Comparison of ENCODE assay signal across 2 cellular contexts in the genomic region with DNA sequence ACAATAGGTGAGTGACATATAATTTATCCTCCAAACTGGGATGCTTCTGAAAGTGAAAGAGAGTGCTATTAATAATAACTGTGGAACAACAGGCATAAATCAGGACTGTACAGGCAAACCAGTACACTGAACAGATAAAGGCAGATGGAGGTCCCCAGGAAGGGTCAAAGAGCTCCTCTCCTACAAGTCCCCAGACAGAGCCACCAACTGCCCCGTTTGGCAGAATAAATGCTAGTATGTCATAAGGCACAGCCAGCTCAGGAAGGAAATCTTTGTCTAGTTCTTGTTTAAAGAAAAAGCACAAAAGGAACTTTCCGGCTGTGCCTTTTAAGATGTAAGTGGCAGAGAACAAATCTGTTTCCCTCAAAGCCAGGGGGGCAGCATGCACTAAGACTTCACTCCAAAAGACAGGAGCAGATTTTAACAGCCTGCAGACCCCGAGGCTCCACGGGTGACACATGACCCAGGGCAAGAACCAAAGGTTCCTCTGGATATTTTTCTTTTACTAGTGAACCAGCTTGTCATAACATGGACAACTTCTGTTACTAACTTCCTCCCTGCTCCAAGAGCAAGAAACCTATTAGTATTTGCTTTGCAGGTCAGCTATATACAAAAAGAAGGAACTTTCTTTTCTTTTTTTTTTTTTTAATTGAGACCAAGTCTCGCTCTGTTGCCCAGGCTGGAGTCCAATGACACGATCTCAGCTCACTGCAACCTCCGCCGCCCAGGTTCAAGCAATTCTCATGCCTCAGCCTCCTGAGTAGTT.
TF ChIP-seq lines count a peak whose summit lies in the region.

No MANE protein-coding gene starts in this region.

TF ChIP-seq in SK-N-SH, 30 proteins besides CTCF, POLR2A, EP300 and RAD21:
- TF ChIP-seq, protein P1, sequence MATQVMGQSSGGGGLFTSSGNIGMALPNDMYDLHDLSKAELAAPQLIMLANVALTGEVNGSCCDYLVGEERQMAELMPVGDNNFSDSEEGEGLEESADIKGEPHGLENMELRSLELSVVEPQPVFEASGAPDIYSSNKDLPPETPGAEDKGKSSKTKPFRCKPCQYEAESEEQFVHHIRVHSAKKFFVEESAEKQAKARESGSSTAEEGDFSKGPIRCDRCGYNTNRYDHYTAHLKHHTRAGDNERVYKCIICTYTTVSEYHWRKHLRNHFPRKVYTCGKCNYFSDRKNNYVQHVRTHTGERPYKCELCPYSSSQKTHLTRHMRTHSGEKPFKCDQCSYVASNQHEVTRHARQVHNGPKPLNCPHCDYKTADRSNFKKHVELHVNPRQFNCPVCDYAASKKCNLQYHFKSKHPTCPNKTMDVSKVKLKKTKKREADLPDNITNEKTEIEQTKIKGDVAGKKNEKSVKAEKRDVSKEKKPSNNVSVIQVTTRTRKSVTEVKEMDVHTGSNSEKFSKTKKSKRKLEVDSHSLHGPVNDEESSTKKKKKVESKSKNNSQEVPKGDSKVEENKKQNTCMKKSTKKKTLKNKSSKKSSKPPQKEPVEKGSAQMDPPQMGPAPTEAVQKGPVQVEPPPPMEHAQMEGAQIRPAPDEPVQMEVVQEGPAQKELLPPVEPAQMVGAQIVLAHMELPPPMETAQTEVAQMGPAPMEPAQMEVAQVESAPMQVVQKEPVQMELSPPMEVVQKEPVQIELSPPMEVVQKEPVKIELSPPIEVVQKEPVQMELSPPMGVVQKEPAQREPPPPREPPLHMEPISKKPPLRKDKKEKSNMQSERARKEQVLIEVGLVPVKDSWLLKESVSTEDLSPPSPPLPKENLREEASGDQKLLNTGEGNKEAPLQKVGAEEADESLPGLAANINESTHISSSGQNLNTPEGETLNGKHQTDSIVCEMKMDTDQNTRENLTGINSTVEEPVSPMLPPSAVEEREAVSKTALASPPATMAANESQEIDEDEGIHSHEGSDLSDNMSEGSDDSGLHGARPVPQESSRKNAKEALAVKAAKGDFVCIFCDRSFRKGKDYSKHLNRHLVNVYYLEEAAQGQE (IDR thresholded peaks at IDR 0.05; ENCODE audit: low read depth, low read length), result no peak
- TF ChIP-seq, protein P2, sequence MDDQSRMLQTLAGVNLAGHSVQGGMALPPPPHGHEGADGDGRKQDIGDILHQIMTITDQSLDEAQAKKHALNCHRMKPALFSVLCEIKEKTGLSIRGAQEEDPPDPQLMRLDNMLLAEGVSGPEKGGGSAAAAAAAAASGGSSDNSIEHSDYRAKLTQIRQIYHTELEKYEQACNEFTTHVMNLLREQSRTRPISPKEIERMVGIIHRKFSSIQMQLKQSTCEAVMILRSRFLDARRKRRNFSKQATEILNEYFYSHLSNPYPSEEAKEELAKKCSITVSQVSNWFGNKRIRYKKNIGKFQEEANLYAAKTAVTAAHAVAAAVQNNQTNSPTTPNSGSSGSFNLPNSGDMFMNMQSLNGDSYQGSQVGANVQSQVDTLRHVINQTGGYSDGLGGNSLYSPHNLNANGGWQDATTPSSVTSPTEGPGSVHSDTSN (IDR thresholded peaks at IDR 0.05), result no peak
- TF ChIP-seq CHD2 (IDR thresholded peaks at IDR 0.05; ENCODE audit: low read length, partially characterized antibody) (no peak), TEAD4 (IDR thresholded peaks at IDR 0.05; ENCODE audit: borderline replicate concordance, insufficient read depth) (no peak), JUND (IDR thresholded peaks at IDR 0.05) (no peak), SIN3A (IDR thresholded peaks at IDR 0.05; ENCODE audit: borderline replicate concordance, low read depth, low read length) (no peak), FOXJ3 (CRISPR knock-in tag; IDR thresholded peaks at IDR 0.05) (no peak), NRF1 (IDR thresholded peaks at IDR 0.05; ENCODE audit: low read depth, low read length) (no peak), MEF2A (IDR thresholded peaks at IDR 0.05; ENCODE audit: borderline replicate concordance, low read depth) (no peak), POLR2AphosphoS5 (IDR thresholded peaks at IDR 0.05; ENCODE audit: low read depth, low read length) (no peak; the same call in 1 of the 2 replicates), GABPA (IDR thresholded peaks at IDR 0.05; ENCODE audit: low read depth) (no peak), RXRA (IDR thresholded peaks at IDR 0.05; ENCODE audit: borderline replicate concordance, low read depth) (no peak), RFX5 (IDR thresholded peaks at IDR 0.05; ENCODE audit: low read length) (no peak), YY1 (IDR thresholded peaks at IDR 0.05; ENCODE audit: low read depth) (no peak), NFIC (IDR thresholded peaks at IDR 0.05; ENCODE audit: borderline replicate concordance) (no peak)
- TF ChIP-seq, protein P3, sequence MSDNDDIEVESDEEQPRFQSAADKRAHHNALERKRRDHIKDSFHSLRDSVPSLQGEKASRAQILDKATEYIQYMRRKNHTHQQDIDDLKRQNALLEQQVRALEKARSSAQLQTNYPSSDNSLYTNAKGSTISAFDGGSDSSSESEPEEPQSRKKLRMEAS (IDR thresholded peaks at IDR 0.05; ENCODE audit: low read depth), result no peak
- TF ChIP-seq, protein P4, sequence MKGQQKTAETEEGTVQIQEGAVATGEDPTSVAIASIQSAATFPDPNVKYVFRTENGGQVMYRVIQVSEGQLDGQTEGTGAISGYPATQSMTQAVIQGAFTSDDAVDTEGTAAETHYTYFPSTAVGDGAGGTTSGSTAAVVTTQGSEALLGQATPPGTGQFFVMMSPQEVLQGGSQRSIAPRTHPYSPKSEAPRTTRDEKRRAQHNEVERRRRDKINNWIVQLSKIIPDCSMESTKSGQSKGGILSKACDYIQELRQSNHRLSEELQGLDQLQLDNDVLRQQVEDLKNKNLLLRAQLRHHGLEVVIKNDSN (IDR thresholded peaks at IDR 0.05; ENCODE audit: borderline replicate concordance, low read depth), result no peak
- TF ChIP-seq, protein P5, sequence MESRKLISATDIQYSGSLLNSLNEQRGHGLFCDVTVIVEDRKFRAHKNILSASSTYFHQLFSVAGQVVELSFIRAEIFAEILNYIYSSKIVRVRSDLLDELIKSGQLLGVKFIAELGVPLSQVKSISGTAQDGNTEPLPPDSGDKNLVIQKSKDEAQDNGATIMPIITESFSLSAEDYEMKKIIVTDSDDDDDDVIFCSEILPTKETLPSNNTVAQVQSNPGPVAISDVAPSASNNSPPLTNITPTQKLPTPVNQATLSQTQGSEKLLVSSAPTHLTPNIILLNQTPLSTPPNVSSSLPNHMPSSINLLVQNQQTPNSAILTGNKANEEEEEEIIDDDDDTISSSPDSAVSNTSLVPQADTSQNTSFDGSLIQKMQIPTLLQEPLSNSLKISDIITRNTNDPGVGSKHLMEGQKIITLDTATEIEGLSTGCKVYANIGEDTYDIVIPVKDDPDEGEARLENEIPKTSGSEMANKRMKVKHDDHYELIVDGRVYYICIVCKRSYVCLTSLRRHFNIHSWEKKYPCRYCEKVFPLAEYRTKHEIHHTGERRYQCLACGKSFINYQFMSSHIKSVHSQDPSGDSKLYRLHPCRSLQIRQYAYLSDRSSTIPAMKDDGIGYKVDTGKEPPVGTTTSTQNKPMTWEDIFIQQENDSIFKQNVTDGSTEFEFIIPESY (IDR thresholded peaks at IDR 0.05; ENCODE audit: borderline replicate concordance, low read depth), result no peak
- TF ChIP-seq, protein P6, sequence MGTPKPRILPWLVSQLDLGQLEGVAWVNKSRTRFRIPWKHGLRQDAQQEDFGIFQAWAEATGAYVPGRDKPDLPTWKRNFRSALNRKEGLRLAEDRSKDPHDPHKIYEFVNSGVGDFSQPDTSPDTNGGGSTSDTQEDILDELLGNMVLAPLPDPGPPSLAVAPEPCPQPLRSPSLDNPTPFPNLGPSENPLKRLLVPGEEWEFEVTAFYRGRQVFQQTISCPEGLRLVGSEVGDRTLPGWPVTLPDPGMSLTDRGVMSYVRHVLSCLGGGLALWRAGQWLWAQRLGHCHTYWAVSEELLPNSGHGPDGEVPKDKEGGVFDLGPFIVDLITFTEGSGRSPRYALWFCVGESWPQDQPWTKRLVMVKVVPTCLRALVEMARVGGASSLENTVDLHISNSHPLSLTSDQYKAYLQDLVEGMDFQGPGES (IDR thresholded peaks at IDR 0.05; ENCODE audit: low read depth, low read length), result no peak

TF ChIP-seq in SK-N-SH treated with all-trans-retinoic acid at 6 μM for 48 hours, 23 proteins besides CTCF, POLR2A, EP300 and RAD21 (continued from another document):
- TF ChIP-seq, protein P7, sequence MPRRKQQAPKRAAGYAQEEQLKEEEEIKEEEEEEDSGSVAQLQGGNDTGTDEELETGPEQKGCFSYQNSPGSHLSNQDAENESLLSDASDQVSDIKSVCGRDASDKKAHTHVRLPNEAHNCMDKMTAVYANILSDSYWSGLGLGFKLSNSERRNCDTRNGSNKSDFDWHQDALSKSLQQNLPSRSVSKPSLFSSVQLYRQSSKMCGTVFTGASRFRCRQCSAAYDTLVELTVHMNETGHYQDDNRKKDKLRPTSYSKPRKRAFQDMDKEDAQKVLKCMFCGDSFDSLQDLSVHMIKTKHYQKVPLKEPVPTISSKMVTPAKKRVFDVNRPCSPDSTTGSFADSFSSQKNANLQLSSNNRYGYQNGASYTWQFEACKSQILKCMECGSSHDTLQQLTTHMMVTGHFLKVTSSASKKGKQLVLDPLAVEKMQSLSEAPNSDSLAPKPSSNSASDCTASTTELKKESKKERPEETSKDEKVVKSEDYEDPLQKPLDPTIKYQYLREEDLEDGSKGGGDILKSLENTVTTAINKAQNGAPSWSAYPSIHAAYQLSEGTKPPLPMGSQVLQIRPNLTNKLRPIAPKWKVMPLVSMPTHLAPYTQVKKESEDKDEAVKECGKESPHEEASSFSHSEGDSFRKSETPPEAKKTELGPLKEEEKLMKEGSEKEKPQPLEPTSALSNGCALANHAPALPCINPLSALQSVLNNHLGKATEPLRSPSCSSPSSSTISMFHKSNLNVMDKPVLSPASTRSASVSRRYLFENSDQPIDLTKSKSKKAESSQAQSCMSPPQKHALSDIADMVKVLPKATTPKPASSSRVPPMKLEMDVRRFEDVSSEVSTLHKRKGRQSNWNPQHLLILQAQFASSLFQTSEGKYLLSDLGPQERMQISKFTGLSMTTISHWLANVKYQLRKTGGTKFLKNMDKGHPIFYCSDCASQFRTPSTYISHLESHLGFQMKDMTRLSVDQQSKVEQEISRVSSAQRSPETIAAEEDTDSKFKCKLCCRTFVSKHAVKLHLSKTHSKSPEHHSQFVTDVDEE (CRISPR knock-in tag; IDR thresholded peaks at IDR 0.05), result no peak
- TF ChIP-seq ZNF70 (CRISPR knock-in tag; IDR thresholded peaks at IDR 0.05) (no peak), TCF4 (CRISPR knock-in tag; IDR thresholded peaks at IDR 0.05; ENCODE audit: borderline replicate concordance) (no peak), OSR1 (CRISPR knock-in tag; IDR thresholded peaks at IDR 0.05) (no peak), ZNF565 (CRISPR knock-in tag; conservative IDR thresholded peaks at IDR 0.05; ENCODE audit: low read depth) (no peak), PPARA (CRISPR knock-in tag; IDR thresholded peaks at IDR 0.05; ENCODE audit: borderline replicate concordance) (no peak), ARNTL (CRISPR knock-in tag; IDR thresholded peaks at IDR 0.05; ENCODE audit: borderline replicate concordance, low read depth) (no peak)
